In the genomic region with DNA sequence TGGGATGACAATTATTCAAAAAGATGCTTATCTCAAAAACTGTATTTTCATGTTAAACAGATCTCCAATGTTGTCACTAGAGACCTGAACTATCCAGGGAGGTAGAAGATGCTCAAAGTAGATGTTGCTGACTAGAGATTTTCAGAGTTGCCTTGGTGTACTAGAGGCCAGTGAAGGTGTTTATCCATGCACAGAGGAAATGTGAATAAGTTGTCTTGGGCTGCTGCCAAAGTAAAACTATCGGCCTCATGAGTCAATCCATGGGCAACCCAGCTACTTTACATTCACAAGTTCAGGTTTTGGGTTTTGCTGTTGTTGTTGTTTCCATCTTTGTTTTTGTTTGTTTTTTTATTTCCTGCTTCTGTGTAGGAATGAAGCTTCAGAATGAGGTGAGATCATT, we compare ENCODE assay signal across 13 cellular contexts.
DNase-seq lines count a peak whose midpoint lies in the region; ATAC-seq and TF ChIP-seq lines count a peak whose summit lies in the region.
"Had no signal": no experiment of that assay in that cellular context is flagged by ENCODE, and none has a peak within 500 bp of the region (broad histone marks: within the 10 kb centered on the region; RNA-seq: fewer than 3 reads in every experiment).

No MANE protein-coding gene starts in this region.

- H3K4me3 ChIP-seq in fibroblast of mammary gland (ENCODE audit: control insufficient read depth, low read depth, low read length) (no peak overlapping the region), transverse colon (no peak overlapping the region), lower leg skin (ENCODE audit: low read depth, poor library complexity, severe bottlenecking) (no peak overlapping the region)
- H3K4me3 ChIP-seq: SJCRH30, suprapubic skin had no signal

- H3K4me1 Mint-ChIP-seq in stimulated activated naive CD8-positive, alpha-beta T cell treated with anti-CD3 and anti-CD28 coated beads, Interleukin-15, amount 100 ng/mL, for 72 hours: peaks cover 11% of the 10 kb centered on the region
- H3K4me1 Mint-ChIP-seq in T-helper 2 cell treated with Interferon-gamma antibody and Interleukin-4, amounts not matched to agents 5 μg/mL and 100 μg/mL, for 36 hours (ENCODE audit: low read depth): peaks cover 16% of the 10 kb centered on the region
- H3K4me1 Mint-ChIP-seq: CD4-positive, CD25-positive, alpha-beta regulatory T cell had no signal

- TF ChIP-seq POLR2A in transverse colon (IDR thresholded peaks at IDR 0.05) (no peak), lower leg skin (IDR thresholded peaks at IDR 0.05) (no peak)

- H3K9me3 ChIP-seq in transverse colon: no peaks in the 10 kb centered on the region
- H3K9me3 ChIP-seq: SJCRH30, suprapubic skin had no signal

- peaks cover 9% of the 10 kb centered on the region for H3K27me3 Mint-ChIP-seq in stimulated activated naive CD8-positive, alpha-beta T cell treated with anti-CD3 and anti-CD28 coated beads, Interleukin-15, amount 100 ng/mL, for 72 hours
- no peaks in the 10 kb centered on the region for H3K27me3 Mint-ChIP-seq in T-helper 2 cell treated with Interferon-gamma antibody and Interleukin-4, amounts not matched to agents 5 μg/mL and 100 μg/mL, for 36 hours (ENCODE audit: low read depth)
- H3K27me3 Mint-ChIP-seq: CD4-positive, CD25-positive, alpha-beta regulatory T cell had no signal

- TF ChIP-seq CTCF in fibroblast of mammary gland (conservative IDR thresholded peaks at IDR 0.05; ENCODE audit: control insufficient read depth, insufficient read depth, low read depth, low read length) (no peak), transverse colon (IDR thresholded peaks at IDR 0.05) (no peak), lower leg skin (IDR thresholded peaks at IDR 0.05) (no peak)

- no peak overlapping the region for H3K4me3 Mint-ChIP-seq in stimulated activated naive CD8-positive, alpha-beta T cell treated with anti-CD3 and anti-CD28 coated beads, Interleukin-15, amount 100 ng/mL, for 72 hours
- no peak overlapping the region for H3K4me3 Mint-ChIP-seq in T-helper 2 cell treated with Interferon-gamma antibody and Interleukin-4, amounts not matched to agents 5 μg/mL and 100 μg/mL, for 36 hours
- H3K4me3 Mint-ChIP-seq: CD4-positive, CD25-positive, alpha-beta regulatory T cell; naive thymus-derived CD4-positive, alpha-beta T cell had no signal

- no peaks in the 10 kb centered on the region for H3K27me3 ChIP-seq in transverse colon
- H3K27me3 ChIP-seq: SJCRH30, suprapubic skin had no signal

- H3K27ac Mint-ChIP-seq in stimulated activated naive CD8-positive, alpha-beta T cell treated with anti-CD3 and anti-CD28 coated beads, Interleukin-15, amount 100 ng/mL, for 72 hours: peak overlapping the region; percentile 86 to 93
- peak overlapping the region; percentile 49 for H3K27ac Mint-ChIP-seq in T-helper 2 cell treated with Interferon-gamma antibody and Interleukin-4, amounts not matched to agents 5 μg/mL and 100 μg/mL, for 36 hours
- H3K27ac Mint-ChIP-seq: CD4-positive, CD25-positive, alpha-beta regulatory T cell had no signal

- in situ Hi-C loops in transverse colon (cut with MboI; ENCODE audit: low pct_ligation_motif_present in 1 of 4, low pct_unique_long_range_greater_than_20kb in 1 of 4, low sequenced_read_pairs in 3 of 4): no loop called here

- no peaks in the 10 kb centered on the region for H3K4me1 ChIP-seq in transverse colon
- H3K4me1 ChIP-seq: SJCRH30 had no signal

- WGBS in transverse colon (ENCODE audit: low coverage in 1 of 2), 2 donors: 25 to 35% methylated on average over 1 of the region's 1 CpG
- WGBS in lower leg skin, 2 donors: 17% methylated on average over 1 of the region's 1 CpG

- no peaks in the 10 kb centered on the region for H3K36me3 ChIP-seq in transverse colon
- H3K36me3 ChIP-seq: SJCRH30, suprapubic skin had no signal

- DNase-seq in stimulated activated naive CD8-positive, alpha-beta T cell treated with anti-CD3 and anti-CD28 coated beads, Interleukin-15, amount 100 ng/mL, for 72 hours: no peak
- DNase-seq in stimulated activated naive CD8-positive, alpha-beta T cell treated with anti-CD3 and anti-CD28 coated beads, Interleukin-15, Interleukin-2, amounts not matched to agents 100 U/mL and 50 U/mL, for 24 hours: no peak
- DNase-seq in T-helper 2 cell treated with Interferon-gamma antibody and Interleukin-4, amounts not matched to agents 5 μg/mL and 100 μg/mL, for 36 hours (ENCODE audit: low spot score): no peak
- DNase-seq in fibroblast of mammary gland (ENCODE audit: low read depth): peak; percentile 74
- DNase-seq in NCI-H2227 (lab: John Stamatoyannopoulos, UW; ENCODE audit: unreplicated experiment): no peak
- no peak for DNase-seq in transverse colon
- DNase-seq in lower leg skin (ENCODE audit: low spot score in 2 of 2): no peak
- DNase-seq: naive thymus-derived CD4-positive, alpha-beta T cell; NCI-H146; SJCRH30 had no signal

- no peak for TF ChIP-seq EP300 in transverse colon (IDR thresholded peaks at IDR 0.05; ENCODE audit: low read depth)

- intact Hi-C loops in transverse colon (cut with DNase I; ENCODE audit: low total_unique reads) (no loop called here), lower leg skin (cut with DNase I; ENCODE audit: low total_unique reads) (no loop called here)

- H3K9me3 Mint-ChIP-seq in stimulated activated naive CD8-positive, alpha-beta T cell treated with anti-CD3 and anti-CD28 coated beads, Interleukin-15, amount 100 ng/mL, for 72 hours: no peaks in the 10 kb centered on the region
- H3K9me3 Mint-ChIP-seq in T-helper 2 cell treated with Interferon-gamma antibody and Interleukin-4, amounts not matched to agents 5 μg/mL and 100 μg/mL, for 36 hours: no peaks in the 10 kb centered on the region

- no peak overlapping the region for H3K27ac ChIP-seq in transverse colon
- H3K27ac ChIP-seq: SJCRH30, suprapubic skin had no signal

- peak; percentile 19 for ATAC-seq in stimulated activated naive CD8-positive, alpha-beta T cell treated with anti-CD3 and anti-CD28 coated beads, Interleukin-15, amount 100 ng/mL, for 72 hours
- ATAC-seq in stimulated activated naive CD8-positive, alpha-beta T cell treated with anti-CD3 and anti-CD28 coated beads, Interleukin-15, Interleukin-2, amounts not matched to agents 100 U/mL and 50 U/mL, for 24 hours: no peak
- ATAC-seq in HG02763 (IDR thresholded peaks at IDR 0.05; ENCODE audit: unreplicated experiment): no peak
- ATAC-seq: naive thymus-derived CD4-positive, alpha-beta T cell had no signal

- no peaks in the 10 kb centered on the region for H3K36me3 Mint-ChIP-seq in T-helper 2 cell treated with Interferon-gamma antibody and Interleukin-4, amounts not matched to agents 5 μg/mL and 100 μg/mL, for 36 hours (ENCODE audit: low read depth)
- H3K36me3 Mint-ChIP-seq: CD4-positive, CD25-positive, alpha-beta regulatory T cell had no signal
